Comparison of ENCODE assay signal across 8 cellular contexts in genomic region chr9:107636596-107637405, GRCh38.
DNase-seq lines count a peak whose midpoint lies in the region; ATAC-seq, FAIRE-seq and TF ChIP-seq lines count a peak whose summit lies in the region.

No MANE protein-coding gene starts in this region.

- H3K4me3 ChIP-seq in adipocyte (ENCODE audit: low read length), result peak overlapping the region; percentile 41
- peak overlapping the region; percentile 71 for H3K4me3 ChIP-seq in iPS-18a (ENCODE audit: low read length)
- H3K4me3 ChIP-seq in skeletal muscle cell (ENCODE audit: low read depth, low read length), result peak overlapping the region; percentile 49

- CTCF ChIA-PET in Calu3 (lab: Charles Lee), result no interaction called here

- H3K4me1 ChIP-seq in adipocyte (ENCODE audit: control insufficient read depth, insufficient read depth, low read length), result peaks cover 27% of the 10 kb centered on the region
- H3K4me1 ChIP-seq in iPS-18a (ENCODE audit: control insufficient read depth, low read depth, low read length), result peaks cover 19% of the 10 kb centered on the region

- no peak for ATAC-seq in GM21619 (IDR thresholded peaks at IDR 0.05; ENCODE audit: unreplicated experiment)
- ATAC-seq in HG02852 (IDR thresholded peaks at IDR 0.05; ENCODE audit: unreplicated experiment), result no peak

- DNase-seq in Calu3, result no peak
- DNase-seq in adipocyte (ENCODE audit: low read depth), result peak; percentile 73
- no peak for DNase-seq in skeletal muscle cell (ENCODE audit: low read depth)
- no peak for DNase-seq in COLO668 (lab: John Stamatoyannopoulos, UW; ENCODE audit: unreplicated experiment)
- DNase-seq in GM12891 (ENCODE audit: insufficient read length, low spot score), result no peak

- TF ChIP-seq CTCF in Calu3 (IDR thresholded peaks at IDR 0.05; ENCODE audit: unreplicated experiment), result no peak

- no peaks in the 10 kb centered on the region for H3K36me3 Mint-ChIP-seq in Calu3 (ENCODE audit: insufficient read depth, unreplicated experiment)

- H3K27me3 Mint-ChIP-seq in Calu3 (ENCODE audit: unreplicated experiment), result no peaks in the 10 kb centered on the region

- H3K27ac ChIP-seq in iPS-18a (ENCODE audit: low read length), result no peak overlapping the region

- H3K9ac ChIP-seq in adipocyte (ENCODE audit: low read length), result peak overlapping the region; percentile 81
- H3K9ac ChIP-seq in iPS-18a (ENCODE audit: low read length), result no peak overlapping the region

- FAIRE-seq in GM12891 (lab: Jason Lieb, UNC), result no peak

- no peaks in the 10 kb centered on the region for H3K4me1 Mint-ChIP-seq in Calu3 (ENCODE audit: low read depth, unreplicated experiment)

- intact Hi-C loops in Calu3 (cut with micrococcal nuclease; ENCODE audit: unreplicated experiment), result no loop called here

- no peak for TF ChIP-seq POLR2A in GM12891 (IDR thresholded peaks at IDR 0.05; ENCODE audit: low read depth, low read length)

- H3K9me3 Mint-ChIP-seq in Calu3 (ENCODE audit: low read depth, unreplicated experiment), result no peaks in the 10 kb centered on the region

- no peak overlapping the region for H3K27ac Mint-ChIP-seq in Calu3 (ENCODE audit: unreplicated experiment)

- peak overlapping the region; percentile 55 for H3K4me3 Mint-ChIP-seq in Calu3 (ENCODE audit: low read depth, unreplicated experiment)

- BruUV-seq in Calu3 (replicated peaks; lab: Mats Ljungman, UMichigan), result no TSS peak

- no peaks in the 10 kb centered on the region for H3K27me3 ChIP-seq in adipocyte (replicated peaks; ENCODE audit: control insufficient read depth, insufficient read depth, low read length)
- H3K27me3 ChIP-seq in iPS-18a (ENCODE audit: control insufficient read depth, insufficient read depth, low read length), result peaks cover 33% of the 10 kb centered on the region

- H3K36me3 ChIP-seq in adipocyte (ENCODE audit: control insufficient read depth, insufficient read depth, low read length, severe bottlenecking), result no peaks in the 10 kb centered on the region
- no peaks in the 10 kb centered on the region for H3K36me3 ChIP-seq in iPS-18a (ENCODE audit: control insufficient read depth, low read depth, low read length)

- no peaks in the 10 kb centered on the region for H3K9me3 ChIP-seq in adipocyte (ENCODE audit: control insufficient read depth, low read length)
- no peaks in the 10 kb centered on the region for H3K9me3 ChIP-seq in iPS-18a (ENCODE audit: control insufficient read depth, low read depth, low read length)

TF ChIP-seq in GM12891, 5 proteins besides CTCF, POLR2A, EP300 and RAD21:
- TF ChIP-seq POU2F2 (IDR thresholded peaks at IDR 0.05; ENCODE audit: low read depth, low read length) (no peak), SPI1 (IDR thresholded peaks at IDR 0.05; ENCODE audit: low read depth, low read length) (no peak)
